9 cellular contexts compared by ENCODE assay signal in the genomic region with DNA sequence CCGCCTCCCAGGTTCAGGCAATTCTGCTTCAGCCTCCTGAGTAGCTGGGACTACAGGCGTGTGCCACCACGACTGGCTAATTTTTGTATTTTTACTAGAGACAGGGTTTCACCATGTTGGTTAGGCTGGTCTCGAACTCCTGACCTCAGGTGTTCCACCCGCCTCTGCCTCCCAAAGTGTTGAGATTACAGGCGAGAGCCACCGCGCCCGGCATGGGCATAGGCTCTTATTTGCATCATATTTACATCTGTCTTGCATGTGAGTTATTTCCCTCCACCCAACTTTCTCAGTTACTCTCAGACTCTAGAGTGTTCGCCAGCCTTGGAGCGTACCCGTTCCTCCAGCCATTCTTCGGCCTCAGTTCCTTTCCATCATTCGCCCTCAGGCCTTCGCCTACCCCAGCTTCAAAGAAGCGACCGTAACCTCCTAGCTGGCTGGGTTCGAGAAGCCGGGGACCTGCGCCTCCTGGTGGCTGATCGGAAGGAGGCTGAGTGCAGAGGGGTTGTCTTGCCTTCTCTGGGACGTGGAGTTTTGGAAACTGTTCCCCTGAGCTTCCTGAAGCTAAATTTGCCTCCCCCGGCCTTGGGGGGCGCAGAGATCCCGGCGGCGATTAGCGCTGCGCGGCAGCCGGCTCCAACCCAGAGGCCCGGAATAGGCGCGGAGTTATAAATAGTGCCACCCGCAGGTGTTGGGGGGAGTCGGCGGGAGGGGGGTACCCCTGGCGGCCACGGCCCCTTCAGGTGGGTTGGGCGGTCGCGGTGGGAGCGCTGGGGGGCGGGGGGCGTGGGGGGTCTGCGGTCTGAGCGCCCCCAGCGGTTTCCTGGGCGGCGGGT. TPM values are rescaled to one million over a fixed set of nuclear protein-coding genes. Genes with fewer than 3 reads are reported as not detected.
DNase-seq lines count a peak whose midpoint lies in the region; ATAC-seq and TF ChIP-seq lines count a peak whose summit lies in the region.
"Had no signal": no experiment of that assay in that cellular context is flagged by ENCODE, and none has a peak within 500 bp of the region (broad histone marks: within the 10 kb centered on the region; RNA-seq: fewer than 3 reads in every experiment).

No MANE protein-coding gene starts in this region.

- no peaks in the 10 kb centered on the region for H3K36me3 ChIP-seq in BLaER1 treated with 17β-estradiol and CSF1 and Interleukin-3, amounts not matched to agents 10 nM and 100 nM
- H3K36me3 ChIP-seq in neural progenitor cell (no peaks in the 10 kb centered on the region), tibial nerve (no peaks in the 10 kb centered on the region)

- peak; percentile 76 for DNase-seq in HCEC 1CT
- peak; percentile 94 for DNase-seq in OCI-M1 (lab: John Stamatoyannopoulos, UW)
- DNase-seq in activated T-helper 1 cell treated with anti-CD3 and anti-CD28 coated beads, Interleukin-12 subunit alpha, Interleukin-12 subunit beta, Interleukin-2, Interleukin-4 antibody, amounts not matched to agents 30 ng/mL and 10 ng/mL and 1 ng/mL, durations not matched to agents 14 hours and 24 hours and 36 hours (ENCODE audit: low spot score), result no peak
- peak; percentile 71 for DNase-seq in fibroblast of peridontal ligament (ENCODE audit: extremely low read depth)
- peak; percentile 84 for DNase-seq in neural progenitor cell (ENCODE audit: low spot score)
- no peak for DNase-seq in tibial nerve (ENCODE audit: low spot score in 2 of 2)

- peak overlapping the region in 4 of 11 experiments; percentile 27 to 83 (median 44); a peak in 6 of 22 replicates for H3K27ac ChIP-seq in BLaER1 treated with 17β-estradiol and CSF1 and Interleukin-3, amounts not matched to agents 10 nM and 100 nM
- H3K27ac ChIP-seq in neural progenitor cell (no peak overlapping the region), tibial nerve (peak overlapping the region; percentile 88 to 99 (median 98))

- peak overlapping the region; percentile 22 to 84 (median 73); a peak in 15 of 22 replicates for H3K9ac ChIP-seq in BLaER1 treated with 17β-estradiol and CSF1 and Interleukin-3, amounts not matched to agents 10 nM and 100 nM
- H3K9ac ChIP-seq in neural progenitor cell, result no peak overlapping the region

- peaks cover 2% of the 10 kb centered on the region for H3K27me3 Mint-ChIP-seq in activated T-helper 1 cell treated with anti-CD3 and anti-CD28 coated beads, Interleukin-12 subunit alpha, Interleukin-12 subunit beta, Interleukin-2, Interleukin-4 antibody, amounts not matched to agents 30 ng/mL and 10 ng/mL and 1 ng/mL, durations not matched to agents 14 hours and 24 hours and 36 hours (ENCODE audit: insufficient read depth)
- peaks cover 4% of the 10 kb centered on the region for H3K27me3 Mint-ChIP-seq in neural progenitor cell (ENCODE audit: insufficient read depth, low read depth)

- no peaks in the 10 kb centered on the region for H3K9me3 ChIP-seq in BLaER1 treated with 17β-estradiol and CSF1 and Interleukin-3, amounts not matched to agents 10 nM and 100 nM (replicated peaks in 1 of 11)
- H3K9me3 ChIP-seq in neural progenitor cell (ENCODE audit: low read depth) (no peaks in the 10 kb centered on the region), tibial nerve (no peaks in the 10 kb centered on the region)

- H3K79me2 ChIP-seq in neural progenitor cell (ENCODE audit: low read depth), result peaks cover 15% of the 10 kb centered on the region

- H3K27me3 ChIP-seq in BLaER1 treated with 17β-estradiol and CSF1 and Interleukin-3, amounts not matched to agents 10 nM and 100 nM, result no peaks in the 10 kb centered on the region
- no peaks in the 10 kb centered on the region for H3K27me3 ChIP-seq in neural progenitor cell
- no peaks in the 10 kb centered on the region for H3K27me3 ChIP-seq in tibial nerve

- H4K20me1 ChIP-seq in BLaER1 treated with 17β-estradiol and CSF1 and Interleukin-3, amounts not matched to agents 10 nM and 100 nM, result peaks cover 0 to 8% (median 0%) of the 10 kb centered on the region in 11 experiments; a peak in 2 of 22 replicates
- no peaks in the 10 kb centered on the region for H4K20me1 ChIP-seq in neural progenitor cell (ENCODE audit: low read depth)

- H2AFZ ChIP-seq in neural progenitor cell (replicated peaks), result no peak overlapping the region

- TF ChIP-seq CTCF in neural progenitor cell (IDR thresholded peaks at IDR 0.05), result peak; percentile 92
- peak; percentile 66 to 87 (median 87) for TF ChIP-seq CTCF in tibial nerve (IDR thresholded peaks at IDR 0.05)

- H3K4me3 Mint-ChIP-seq in activated T-helper 1 cell treated with anti-CD3 and anti-CD28 coated beads, Interleukin-12 subunit alpha, Interleukin-12 subunit beta, Interleukin-2, Interleukin-4 antibody, amounts not matched to agents 30 ng/mL and 10 ng/mL and 1 ng/mL, durations not matched to agents 14 hours and 24 hours and 36 hours, result peak overlapping the region; percentile 87
- peak overlapping the region; percentile 92 for H3K4me3 Mint-ChIP-seq in neural progenitor cell

- peaks cover 54 to 71% (median 63%) of the 10 kb centered on the region in 10 experiments for H3K4me1 ChIP-seq in BLaER1 treated with 17β-estradiol and CSF1 and Interleukin-3, amounts not matched to agents 10 nM and 100 nM
- H3K4me1 ChIP-seq in neural progenitor cell (peaks cover 13% of the 10 kb centered on the region), tibial nerve (peaks cover 0 to 38% (median 14%) of the 10 kb centered on the region in 4 donors)

- no peak for ATAC-seq in HG02885 (IDR thresholded peaks at IDR 0.05; ENCODE audit: poor library complexity, unreplicated experiment)

- TF ChIP-seq EP300 in tibial nerve (IDR thresholded peaks at IDR 0.05), result peak in 1 of 2 donors; percentile 38

- intact Hi-C loops in activated T-helper 1 cell treated with anti-CD3 and anti-CD28 coated beads, Interleukin-12 subunit alpha, Interleukin-12 subunit beta, Interleukin-2, Interleukin-4 antibody, amounts not matched to agents 30 ng/mL and 10 ng/mL and 1 ng/mL, durations not matched to agents 14 hours and 24 hours and 36 hours (cut with micrococcal nuclease), result loop anchor here (1.0 to 5.0 kb wide), 6 partner anchors 9 to 517 kb away; partner anchors contain the start of gene FLAD1

- peaks cover 43% of the 10 kb centered on the region for H3F3A ChIP-seq in neural progenitor cell (ENCODE audit: low read depth)

- WGBS in tibial nerve, 2 donors, result 12 to 15% methylated on average over 39 to 48 of the region's 50 CpGs

- H3K4me2 ChIP-seq in BLaER1 treated with 17β-estradiol and CSF1 and Interleukin-3, amounts not matched to agents 10 nM and 100 nM, result peak overlapping the region; percentile 91 to 100 (median 99)
- peak overlapping the region; percentile 82 for H3K4me2 ChIP-seq in neural progenitor cell

- no peaks in the 10 kb centered on the region for H3K9me3 Mint-ChIP-seq in activated T-helper 1 cell treated with anti-CD3 and anti-CD28 coated beads, Interleukin-12 subunit alpha, Interleukin-12 subunit beta, Interleukin-2, Interleukin-4 antibody, amounts not matched to agents 30 ng/mL and 10 ng/mL and 1 ng/mL, durations not matched to agents 14 hours and 24 hours and 36 hours
- H3K9me3 Mint-ChIP-seq in neural progenitor cell, result no peaks in the 10 kb centered on the region

- peaks cover 5% of the 10 kb centered on the region for H3K36me3 Mint-ChIP-seq in activated T-helper 1 cell treated with anti-CD3 and anti-CD28 coated beads, Interleukin-12 subunit alpha, Interleukin-12 subunit beta, Interleukin-2, Interleukin-4 antibody, amounts not matched to agents 30 ng/mL and 10 ng/mL and 1 ng/mL, durations not matched to agents 14 hours and 24 hours and 36 hours (ENCODE audit: low read depth)
- no peaks in the 10 kb centered on the region for H3K36me3 Mint-ChIP-seq in neural progenitor cell

- H3K4me1 Mint-ChIP-seq in activated T-helper 1 cell treated with anti-CD3 and anti-CD28 coated beads, Interleukin-12 subunit alpha, Interleukin-12 subunit beta, Interleukin-2, Interleukin-4 antibody, amounts not matched to agents 30 ng/mL and 10 ng/mL and 1 ng/mL, durations not matched to agents 14 hours and 24 hours and 36 hours (ENCODE audit: low read depth), result peaks cover 40% of the 10 kb centered on the region
- H3K4me1 Mint-ChIP-seq in neural progenitor cell, result peaks cover 25% of the 10 kb centered on the region

- H3K27ac Mint-ChIP-seq in activated T-helper 1 cell treated with anti-CD3 and anti-CD28 coated beads, Interleukin-12 subunit alpha, Interleukin-12 subunit beta, Interleukin-2, Interleukin-4 antibody, amounts not matched to agents 30 ng/mL and 10 ng/mL and 1 ng/mL, durations not matched to agents 14 hours and 24 hours and 36 hours, result peak overlapping the region; percentile 95
- H3K27ac Mint-ChIP-seq in neural progenitor cell, result peak overlapping the region; percentile 94

- no peak for TF ChIP-seq POLR2A in tibial nerve (IDR thresholded peaks at IDR 0.05)

- peak overlapping the region; percentile 63 to 96 (median 72); a peak in 18 of 20 replicates for H3K4me3 ChIP-seq in BLaER1 treated with 17β-estradiol and CSF1 and Interleukin-3, amounts not matched to agents 10 nM and 100 nM
- H3K4me3 ChIP-seq in neural progenitor cell (peak overlapping the region; percentile 72), tibial nerve (peak overlapping the region; percentile 58 to 94 (median 78))

RNA-seq across cellular contexts. Expression of gene ZBTB7B, which starts 3.6 kb away (rescaled TPM):
- total RNA-seq in activated T-helper 1 cell treated with anti-CD3 and anti-CD28 coated beads, Interleukin-12 subunit alpha, Interleukin-12 subunit beta, Interleukin-2, Interleukin-4 antibody, amounts not matched to agents 30 ng/mL and 10 ng/mL and 1 ng/mL, durations not matched to agents 14 hours and 24 hours and 36 hours, result 166 and 172 TPM in 2 replicates
- total RNA-seq in neural progenitor cell (ENCODE audit: low replicate concordance) (4.7 and 15.7 TPM in 2 replicates), tibial nerve (10 to 100 TPM; 44.6 to 53.4 (median 49.5) TPM)

RNA-seq across cellular contexts. Expression of gene LENEP, which starts 5.6 kb away (rescaled TPM):
- 1.5 and 1.8 TPM in 2 replicates for total RNA-seq in activated T-helper 1 cell treated with anti-CD3 and anti-CD28 coated beads, Interleukin-12 subunit alpha, Interleukin-12 subunit beta, Interleukin-2, Interleukin-4 antibody, amounts not matched to agents 30 ng/mL and 10 ng/mL and 1 ng/mL, durations not matched to agents 14 hours and 24 hours and 36 hours
- total RNA-seq in neural progenitor cell (ENCODE audit: low replicate concordance), result not detected in 2 replicates
- 1 to 10 TPM in 1 of 4 donors, not detected in 3; 1.5 TPM for total RNA-seq in tibial nerve
- total RNA-seq: M059J had no signal

RNA-seq across cellular contexts. Expression of gene FLAD1, which starts 15.9 kb away (rescaled TPM):
- total RNA-seq in activated T-helper 1 cell treated with anti-CD3 and anti-CD28 coated beads, Interleukin-12 subunit alpha, Interleukin-12 subunit beta, Interleukin-2, Interleukin-4 antibody, amounts not matched to agents 30 ng/mL and 10 ng/mL and 1 ng/mL, durations not matched to agents 14 hours and 24 hours and 36 hours, result 69.2 and 74.3 TPM in 2 replicates
- total RNA-seq in neural progenitor cell (ENCODE audit: low replicate concordance) (19.3 and 47.4 TPM in 2 replicates), tibial nerve (10 to 100 TPM; 17.4 to 33.6 (median 23.6) TPM)

RNA-seq across cellular contexts. Expression of gene CKS1B, which starts 24.6 kb away (rescaled TPM):
- 151 and 158 TPM in 2 replicates for total RNA-seq in activated T-helper 1 cell treated with anti-CD3 and anti-CD28 coated beads, Interleukin-12 subunit alpha, Interleukin-12 subunit beta, Interleukin-2, Interleukin-4 antibody, amounts not matched to agents 30 ng/mL and 10 ng/mL and 1 ng/mL, durations not matched to agents 14 hours and 24 hours and 36 hours
- 210 and 297 TPM in 2 replicates for total RNA-seq in neural progenitor cell (ENCODE audit: low replicate concordance)
- 10 to 100 TPM; 35.2 to 40.5 (median 37.3) TPM for total RNA-seq in tibial nerve

RNA-seq across cellular contexts. Expression of gene SHC1, which starts 28.5 kb away (rescaled TPM):
- total RNA-seq in activated T-helper 1 cell treated with anti-CD3 and anti-CD28 coated beads, Interleukin-12 subunit alpha, Interleukin-12 subunit beta, Interleukin-2, Interleukin-4 antibody, amounts not matched to agents 30 ng/mL and 10 ng/mL and 1 ng/mL, durations not matched to agents 14 hours and 24 hours and 36 hours, result 61.4 and 62.3 TPM in 2 replicates
- 69.0 and 86.5 TPM in 2 replicates for total RNA-seq in neural progenitor cell (ENCODE audit: low replicate concordance)
- total RNA-seq in tibial nerve, result 100 to 1,000 TPM in 2 of 4 donors, 10 to 100 TPM in 2; 82.9 to 168 (median 101) TPM

Comparison
In these comparisons a context has a peak if more than half of its experiments do, and no peak if none do; other contexts are left out.
1. DNase-seq: peak in HCEC 1CT (single experiment), OCI-M1 (single experiment), fibroblast of peridontal ligament (single experiment) and neural progenitor cell (single experiment); none in activated T-helper 1 cell treated with anti-CD3 and anti-CD28 coated beads, Interleukin-12 subunit alpha, Interleukin-12 subunit beta, Interleukin-2, Interleukin-4 antibody, amounts not matched to agents 30 ng/mL and 10 ng/mL and 1 ng/mL, durations not matched to agents 14 hours and 24 hours and 36 hours (single experiment) and tibial nerve (0 of 2).
2. Peak in every context shown above with its lines, with median percentiles within 50 percentile points of each other: H3K4me3 ChIP-seq.